Comparison of ENCODE assay signal across 23 cellular contexts in the genomic region with DNA sequence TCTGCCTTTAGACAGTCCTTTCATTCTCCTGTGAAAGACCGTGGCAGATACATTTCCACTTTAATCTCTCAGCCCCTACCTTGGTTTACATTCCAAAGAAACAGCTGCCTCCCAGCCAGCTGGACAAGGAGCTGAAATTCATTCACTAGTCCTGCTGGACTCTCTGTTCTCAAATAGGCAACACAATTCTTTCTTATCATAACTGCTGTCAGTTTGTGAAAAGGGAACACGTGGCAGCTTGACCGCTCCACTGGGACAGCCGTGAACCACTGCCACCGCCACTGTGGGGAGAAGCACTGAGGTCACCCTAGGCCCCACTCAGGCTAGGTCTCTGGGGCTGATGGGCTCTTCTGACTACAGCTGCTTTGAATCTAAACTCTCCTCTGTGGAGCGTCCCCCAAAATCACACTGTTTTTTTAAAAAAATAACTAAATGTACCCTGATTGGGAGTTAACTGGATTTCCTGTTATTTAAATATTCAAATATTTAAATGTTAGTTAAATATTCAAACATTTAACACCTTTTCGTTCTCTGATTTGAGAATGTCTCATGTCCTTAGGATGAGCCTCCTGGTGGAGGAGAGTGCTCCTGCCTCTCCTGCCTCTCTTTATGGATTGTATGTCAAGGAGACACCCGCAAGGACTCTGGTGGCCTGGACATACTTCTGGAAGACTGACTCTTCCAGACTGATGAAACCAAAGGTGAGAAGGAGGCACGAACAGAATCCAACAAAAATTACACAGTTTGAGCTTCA.
DNase-seq lines count a peak whose midpoint lies in the region; ATAC-seq and TF ChIP-seq lines count a peak whose summit lies in the region.
"Had no signal": no experiment of that assay in that cellular context is flagged by ENCODE, and none has a peak within 500 bp of the region (broad histone marks: within the 10 kb centered on the region; RNA-seq: fewer than 3 reads in every experiment).

No MANE protein-coding gene starts in this region.

- WGBS in psoas muscle, 3 donors: 40 to 54% (median 43%) methylated on average over 9 of the region's 9 CpGs

- H3K36me3 Mint-ChIP-seq in activated naive CD4-positive, alpha-beta T cell treated with anti-CD3 and anti-CD28 coated beads, Interleukin-2, amount 50 U/mL, for 72 hours: no peaks in the 10 kb centered on the region
- H3K36me3 Mint-ChIP-seq: WTC11 had no signal

- DNase-seq in Right ventricle myocardium inferior (ENCODE audit: missing footprints): peak; percentile 76
- no peak for DNase-seq in cardiac septum (ENCODE audit: low spot score)
- peak; percentile 36 for DNase-seq in left cardiac atrium
- peak in 1 of 2 donors; percentile 62 for DNase-seq in psoas muscle
- DNase-seq in vagina (ENCODE audit: extremely low spot score in 2 of 2): peak; percentile 28 to 60
- no peak for DNase-seq in activated naive CD4-positive, alpha-beta T cell treated with anti-CD3 and anti-CD28 coated beads, Interleukin-2, amount 50 U/mL, for 72 hours (ENCODE audit: low spot score in 2 of 2)
- DNase-seq in activated T-cell treated with anti-CD3 and anti-CD28 coated beads, Interleukin-2, amount 50 U/mL, for 1 hour: no peak
- DNase-seq in DMS 273 treated with DMSO at 0.1 percent for 48 hours (lab: John Stamatoyannopoulos, UW): no peak
- DNase-seq: 8988T; activated CD4-positive, alpha-beta memory T cell treated with anti-CD3 and anti-CD28 coated beads, Interleukin-2, amount 10 ng/mL, durations not matched to agents 7 days and 5 days; activated naive CD4-positive, alpha-beta T cell treated with anti-CD3 and anti-CD28 coated beads, Interleukin-2, amount 50 U/mL, for 16 hours; activated T-cell treated with anti-CD3 and anti-CD28 coated beads, Interleukin-2, amount 50 U/mL, for 48 hours; brain microvascular endothelial cell; esophagus squamous epithelium; GDM1; Kasumi-1; NCI-H526; right lobe of liver; stimulated activated CD4-positive, alpha-beta T cell treated with anti-CD3 and anti-CD28 coated beads, Interleukin-1b, Interleukin-23, amount 100 ng/mL, for 48 hours had no signal

- peak; percentile 77 for ATAC-seq in Right ventricle myocardium inferior
- peak; percentile 48 to 75 for ATAC-seq in left cardiac atrium
- peak; percentile 22 to 27 (median 26) for ATAC-seq in psoas muscle
- no peak for ATAC-seq in activated naive CD4-positive, alpha-beta T cell treated with anti-CD3 and anti-CD28 coated beads, Interleukin-2, amount 50 U/mL, for 72 hours
- ATAC-seq: GM12878, HCT116, right lobe of liver, WTC11 had no signal

- no peak for TF ChIP-seq POLR2A in vagina (IDR thresholded peaks at IDR 0.05)

- intact Hi-C loops in Right ventricle myocardium inferior (cut with DNase I): loop anchor here (5.0 to 10.0 kb wide), 4 partner anchors 39 to 202 kb away; no protein-coding TSS in a partner anchor
- intact Hi-C loops in cardiac septum (cut with DNase I): loop anchor here (2.0 to 5.0 kb wide), 3 partner anchors 40 to 174 kb away; no protein-coding TSS in a partner anchor
- intact Hi-C loops in left cardiac atrium (cut with DNase I): no loop called here
- intact Hi-C loops in psoas muscle (cut with DNase I): loop anchor here (5.0 kb wide), 3 partner anchors 39 to 169 kb away; partner anchors contain the start of gene STC2 (in 1 of the 2)
- intact Hi-C loops in vagina (cut with DNase I): no loop called here

- peak overlapping the region; percentile 68 for H3K27ac ChIP-seq in psoas muscle
- H3K27ac ChIP-seq in vagina: peak overlapping the region; percentile 11
- H3K27ac ChIP-seq: BLaER1 treated with 17β-estradiol and CSF1 and Interleukin-3, amounts not matched to agents 10 nM and 100 nM; brain microvascular endothelial cell; right lobe of liver had no signal

- no peak overlapping the region for H3K4me3 ChIP-seq in psoas muscle
- H3K4me3 ChIP-seq in vagina: no peak overlapping the region
- H3K4me3 ChIP-seq: BLaER1 treated with 17β-estradiol and CSF1 and Interleukin-3, amounts not matched to agents 10 nM and 100 nM; esophagus squamous epithelium; GM12878; right lobe of liver had no signal

- no peak overlapping the region for H3K27ac Mint-ChIP-seq in activated naive CD4-positive, alpha-beta T cell treated with anti-CD3 and anti-CD28 coated beads, Interleukin-2, amount 50 U/mL, for 72 hours
- H3K27ac Mint-ChIP-seq: activated CD4-positive, alpha-beta memory T cell treated with anti-CD3 and anti-CD28 coated beads, Interleukin-2, amount 10 ng/mL, durations not matched to agents 7 days and 5 days; WTC11 had no signal

- H3K27me3 ChIP-seq in psoas muscle (ENCODE audit: insufficient read depth in 3 of 3, low read length in 2 of 3) (no peaks in the 10 kb centered on the region), vagina (no peaks in the 10 kb centered on the region)
- H3K27me3 ChIP-seq: BLaER1 treated with 17β-estradiol and CSF1 and Interleukin-3, amounts not matched to agents 10 nM and 100 nM; brain microvascular endothelial cell; right lobe of liver had no signal

- H3K9me3 ChIP-seq in psoas muscle: no peaks in the 10 kb centered on the region
- H3K9me3 ChIP-seq in vagina: no peaks in the 10 kb centered on the region
- H3K9me3 ChIP-seq: esophagus squamous epithelium, right lobe of liver had no signal

- H3K9me3 Mint-ChIP-seq in activated naive CD4-positive, alpha-beta T cell treated with anti-CD3 and anti-CD28 coated beads, Interleukin-2, amount 50 U/mL, for 72 hours: no peaks in the 10 kb centered on the region
- H3K9me3 Mint-ChIP-seq: activated CD4-positive, alpha-beta memory T cell treated with anti-CD3 and anti-CD28 coated beads, Interleukin-2, amount 10 ng/mL, durations not matched to agents 7 days and 5 days had no signal

- peaks cover 50% of the 10 kb centered on the region for H3K4me1 ChIP-seq in psoas muscle
- H3K4me1 ChIP-seq in vagina: peaks cover 10% of the 10 kb centered on the region

- H3K36me3 ChIP-seq in psoas muscle (ENCODE audit: insufficient read depth in 1 of 2, low read depth in 1 of 2) (no peaks in the 10 kb centered on the region), vagina (no peaks in the 10 kb centered on the region)
- H3K36me3 ChIP-seq: BLaER1 treated with 17β-estradiol and CSF1 and Interleukin-3, amounts not matched to agents 10 nM and 100 nM; brain microvascular endothelial cell; esophagus squamous epithelium; right lobe of liver had no signal

- TF ChIP-seq CTCF in psoas muscle (IDR thresholded peaks at IDR 0.05): peak; percentile 5
- TF ChIP-seq CTCF in vagina (IDR thresholded peaks at IDR 0.05): no peak

Comparison
In these comparisons a context has a peak if more than half of its experiments do, and no peak if none do; other contexts are left out.
1. DNase-seq: peak in Right ventricle myocardium inferior (single experiment), left cardiac atrium (single experiment) and vagina (2 of 2); none in cardiac septum (single experiment), activated naive CD4-positive, alpha-beta T cell treated with anti-CD3 and anti-CD28 coated beads, Interleukin-2, amount 50 U/mL, for 72 hours (0 of 2), activated T-cell treated with anti-CD3 and anti-CD28 coated beads, Interleukin-2, amount 50 U/mL, for 1 hour (single experiment) and DMS 273 treated with DMSO at 0.1 percent for 48 hours (single experiment).
2. intact Hi-C loops: an anchor here in Right ventricle myocardium inferior (5.0 to 10.0 kb wide), cardiac septum (2.0 to 5.0 kb wide) and psoas muscle (5.0 kb wide); none called in left cardiac atrium and vagina.
3. ATAC-seq: peak in Right ventricle myocardium inferior (single experiment), left cardiac atrium (2 of 2) and psoas muscle (4 of 4); none in activated naive CD4-positive, alpha-beta T cell treated with anti-CD3 and anti-CD28 coated beads, Interleukin-2, amount 50 U/mL, for 72 hours (0 of 2).